In the genomic region with DNA sequence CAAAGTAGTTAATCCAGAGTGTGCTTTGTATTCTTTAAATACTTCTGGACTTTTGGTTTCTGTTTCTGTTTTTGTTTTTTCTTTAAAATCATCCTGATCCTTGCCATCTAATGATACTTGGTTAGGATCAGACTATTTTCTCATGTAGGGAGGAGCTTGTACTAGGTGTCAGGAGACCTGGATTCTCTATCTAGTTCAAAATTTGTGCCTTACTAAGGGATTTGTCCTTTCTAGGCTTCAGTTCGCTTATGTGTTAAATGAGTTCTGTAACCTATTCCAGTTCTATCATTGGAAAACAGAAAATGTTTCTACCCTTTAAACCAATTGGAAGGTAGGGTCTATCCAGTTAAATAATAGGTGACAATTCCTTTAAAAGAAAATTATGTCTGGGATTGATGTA, we compare ENCODE assay signal across 15 cellular contexts. TPM values are rescaled to one million over a fixed set of nuclear protein-coding genes. Genes with fewer than 3 reads are reported as not detected.
DNase-seq lines count a peak whose midpoint lies in the region; ATAC-seq and TF ChIP-seq lines count a peak whose summit lies in the region.
"Had no signal": no experiment of that assay in that cellular context is flagged by ENCODE, and none has a peak within 500 bp of the region (broad histone marks: within the 10 kb centered on the region; RNA-seq: fewer than 3 reads in every experiment).

No MANE protein-coding gene starts in this region.

- H3K4me3 ChIP-seq in AG10803 (ENCODE audit: low read length) (peak overlapping the region; percentile 20; the same call in 1 of the 2 replicates), prostate gland (no peak overlapping the region)

- H3K4me3 Mint-ChIP-seq in IgD-negative memory B cell, result peak overlapping the region; percentile 91 to 98 (median 93)
- H3K4me3 Mint-ChIP-seq in dendritic cell treated with granulocyte-macrophage colony-stimulating factor and Interleukin-4, amounts not matched to agents 40 ng/mL and 50 ng/mL, for 4 days, result peak overlapping the region; percentile 69

- H3K27ac ChIP-seq in prostate gland, result peak overlapping the region; percentile 14 to 44

- H3K27ac Mint-ChIP-seq in IgD-negative memory B cell, result peak overlapping the region; percentile 89 to 98 (median 95)
- peak overlapping the region; percentile 73 for H3K27ac Mint-ChIP-seq in dendritic cell treated with granulocyte-macrophage colony-stimulating factor and Interleukin-4, amounts not matched to agents 40 ng/mL and 50 ng/mL, for 4 days

- H3K36me3 ChIP-seq in prostate gland, result no peaks in the 10 kb centered on the region

- no peak for DNase-seq in AG10803 (ENCODE audit: low read depth)
- DNase-seq in prostate gland (ENCODE audit: low spot score), result no peak
- DNase-seq in NCI-H226, result no peak
- DNase-seq: activated naive CD4-positive, alpha-beta T cell; AML-193; GF-D8; glutamatergic neuron; mesendoderm; NCI-H524 treated with DMSO at 0.1 percent for 48 hours; stimulated activated CD4-positive, alpha-beta T cell treated with anti-CD3 and anti-CD28 coated beads, Interleukin-12 subunit alpha, Interleukin-12 subunit beta, amount 100 ng/mL, for 4 hours had no signal

- no peak for TF ChIP-seq CTCF in AG10803 (conservative IDR thresholded peaks at IDR 0.05; ENCODE audit: low read length)
- no peak for TF ChIP-seq CTCF in prostate gland (IDR thresholded peaks at IDR 0.05)

- no peaks in the 10 kb centered on the region for H3K4me1 ChIP-seq in prostate gland (replicated peaks)

- 81% methylated on average over 1 of the region's 1 CpG for WGBS in prostate gland

- H3K9me3 ChIP-seq in prostate gland, result no peaks in the 10 kb centered on the region

- intact Hi-C loops in dendritic cell treated with granulocyte-macrophage colony-stimulating factor and Interleukin-4, amounts not matched to agents 40 ng/mL and 50 ng/mL, for 4 days (cut with micrococcal nuclease), result loop anchor here (5.0 to 10.0 kb wide), 3 partner anchors 121 to 1639 kb away; partner anchors contain the start of gene LYSMD3
- intact Hi-C loops in prostate gland (cut with DNase I), result no loop called here

- no peak for TF ChIP-seq POLR2A in prostate gland (IDR thresholded peaks at IDR 0.05)

- ATAC-seq in GM21825 (IDR thresholded peaks at IDR 0.05; ENCODE audit: unreplicated experiment) (no peak), HG03196 (IDR thresholded peaks at IDR 0.05; ENCODE audit: unreplicated experiment) (no peak), GM18909 (IDR thresholded peaks at IDR 0.05; ENCODE audit: poor library complexity, unreplicated experiment) (no peak)

- peaks cover 34 to 43% (median 36%) of the 10 kb centered on the region in 3 donors for H3K4me1 Mint-ChIP-seq in IgD-negative memory B cell
- H3K4me1 Mint-ChIP-seq in dendritic cell treated with granulocyte-macrophage colony-stimulating factor and Interleukin-4, amounts not matched to agents 40 ng/mL and 50 ng/mL, for 4 days (ENCODE audit: low read depth), result peaks cover 21% of the 10 kb centered on the region

- H3K36me3 Mint-ChIP-seq in IgD-negative memory B cell, result peaks cover 2% of the 10 kb centered on the region
- peaks cover 32% of the 10 kb centered on the region for H3K36me3 Mint-ChIP-seq in dendritic cell treated with granulocyte-macrophage colony-stimulating factor and Interleukin-4, amounts not matched to agents 40 ng/mL and 50 ng/mL, for 4 days (ENCODE audit: low read depth)

- H3K27me3 Mint-ChIP-seq in IgD-negative memory B cell, result no peaks in the 10 kb centered on the region
- peaks cover 6% of the 10 kb centered on the region for H3K27me3 Mint-ChIP-seq in dendritic cell treated with granulocyte-macrophage colony-stimulating factor and Interleukin-4, amounts not matched to agents 40 ng/mL and 50 ng/mL, for 4 days

- H3K27me3 ChIP-seq in prostate gland (replicated peaks; ENCODE audit: insufficient read depth), result no peaks in the 10 kb centered on the region

- no peaks in the 10 kb centered on the region for H3K9me3 Mint-ChIP-seq in IgD-negative memory B cell
- no peaks in the 10 kb centered on the region for H3K9me3 Mint-ChIP-seq in dendritic cell treated with granulocyte-macrophage colony-stimulating factor and Interleukin-4, amounts not matched to agents 40 ng/mL and 50 ng/mL, for 4 days

RNA-seq across cellular contexts. Expression of gene MEF2C, which starts 3.3 kb away (rescaled TPM):
- 238 TPM for polyA plus RNA-seq in IgD-negative memory B cell
- 10 to 100 TPM; 13.9 to 44.0 TPM for total RNA-seq in prostate gland
